ENCODE assay signal across 8 cellular contexts in genomic region chr14:50342211-50343080, GRCh38. TPM values are rescaled to one million over a fixed set of nuclear protein-coding genes. Genes with fewer than 3 reads are reported as not detected.
A peak's percentile ranks its signal among the peaks of the same experiment; 100 is the strongest.
DNase-seq lines count a peak whose midpoint lies in the region; ATAC-seq, FAIRE-seq and TF ChIP-seq lines count a peak whose summit lies in the region.

No MANE protein-coding gene starts in this region.

- FAIRE-seq in D721Med (lab: Jason Lieb, UNC) = no peak

- H3K9me3 ChIP-seq in parathyroid adenoma (ENCODE audit: control insufficient read depth, low read length) = no peaks in the 10 kb centered on the region

- H3K9me3 Mint-ChIP-seq in activated naive CD8-positive, alpha-beta T cell (ENCODE audit: low read depth) = no peaks in the 10 kb centered on the region

- no peak overlapping the region for H3K9ac ChIP-seq in parathyroid adenoma

- H2AFZ ChIP-seq in parathyroid adenoma = peak overlapping the region; percentile 3

- peaks cover 28% of the 10 kb centered on the region for H3K4me1 Mint-ChIP-seq in activated naive CD8-positive, alpha-beta T cell (ENCODE audit: low read depth)

- no peaks in the 10 kb centered on the region for H3K27me3 Mint-ChIP-seq in activated naive CD8-positive, alpha-beta T cell

- no peaks in the 10 kb centered on the region for H3K36me3 ChIP-seq in parathyroid adenoma (ENCODE audit: control insufficient read depth, insufficient read depth, low read length)

- H3K79me2 ChIP-seq in parathyroid adenoma = no peaks in the 10 kb centered on the region

- TF ChIP-seq CTCF in D721Med (IDR thresholded peaks at IDR 0.05; ENCODE audit: insufficient read depth, missing control alignments) = peak; percentile 73
- peak; percentile 59 for TF ChIP-seq CTCF in HFF-Myc (IDR thresholded peaks at IDR 0.05; ENCODE audit: low read depth, low read length, missing control alignments)
- peak; percentile 44 for TF ChIP-seq CTCF in parathyroid adenoma (IDR thresholded peaks at IDR 0.05)

- H3K4me3 Mint-ChIP-seq in activated naive CD8-positive, alpha-beta T cell = no peak overlapping the region

- peaks cover 13% of the 10 kb centered on the region for H3K36me3 Mint-ChIP-seq in activated naive CD8-positive, alpha-beta T cell

- intact Hi-C loops in Right ventricle myocardium inferior (cut with DNase I) = loop anchor here (5.0 kb wide), 1 partner anchor 190 kb away; the partner anchor contains the start of gene MAP4K5

- ATAC-seq in Right ventricle myocardium inferior = peak; percentile 90
- no peak for ATAC-seq in GM21381 (IDR thresholded peaks at IDR 0.05; ENCODE audit: unreplicated experiment)
- ATAC-seq in HG02840 (IDR thresholded peaks at IDR 0.05; ENCODE audit: low FRiP score, unreplicated experiment) = no peak

- no peak overlapping the region for H3K27ac ChIP-seq in parathyroid adenoma

- peaks cover 5% of the 10 kb centered on the region for H3K4me1 ChIP-seq in parathyroid adenoma

- no peak overlapping the region for H3K4me2 ChIP-seq in parathyroid adenoma (ENCODE audit: low read length)

- H3K4me3 ChIP-seq in HFF-Myc (replicated peaks; ENCODE audit: low read depth, low read length) (0 out of 2 replicates have a peak overlapping the region, but pooled peaks have one; percentile 4), parathyroid adenoma (ENCODE audit: low read depth, low read length) (no peak overlapping the region)

- peak overlapping the region; percentile 5 for H3K27ac Mint-ChIP-seq in activated naive CD8-positive, alpha-beta T cell

- H3K27me3 ChIP-seq in parathyroid adenoma (ENCODE audit: control insufficient read depth, insufficient read depth, low read length) = no peaks in the 10 kb centered on the region

- DNase-seq in D721Med (ENCODE audit: insufficient read length, low spot score) (peak; percentile 32), HFF-Myc (ENCODE audit: extremely low read depth, low read depth) (no peak), NCI-H526 treated with DMSO at 0.1 percent for 48 hours (lab: John Stamatoyannopoulos, UW) (peak; percentile 4), Right ventricle myocardium inferior (ENCODE audit: missing footprints) (no peak)

RNA-seq across cellular contexts. Expression of gene DMAC2L, which starts 30.3 kb away (rescaled TPM):
- 22.5 TPM for total RNA-seq in Right ventricle myocardium inferior

RNA-seq across cellular contexts. Expression of gene L2HGDH, which starts 30.4 kb away (rescaled TPM):
- total RNA-seq in Right ventricle myocardium inferior = 10.5 TPM

RNA-seq across cellular contexts. Expression of gene CDKL1, which starts 54.2 kb away (rescaled TPM):
- 3.3 TPM for total RNA-seq in Right ventricle myocardium inferior

Comparison
In these comparisons a context has a peak if more than half of its experiments do, and no peak if none do; other contexts are left out.
1. DNase-seq: peak in D721Med (single experiment) and NCI-H526 treated with DMSO at 0.1 percent for 48 hours (single experiment); none in HFF-Myc (single experiment) and Right ventricle myocardium inferior (single experiment).
2. Peak in every context shown above with its lines, with median percentiles within 50 percentile points of each other: CTCF ChIP-seq.